In the genomic region with DNA sequence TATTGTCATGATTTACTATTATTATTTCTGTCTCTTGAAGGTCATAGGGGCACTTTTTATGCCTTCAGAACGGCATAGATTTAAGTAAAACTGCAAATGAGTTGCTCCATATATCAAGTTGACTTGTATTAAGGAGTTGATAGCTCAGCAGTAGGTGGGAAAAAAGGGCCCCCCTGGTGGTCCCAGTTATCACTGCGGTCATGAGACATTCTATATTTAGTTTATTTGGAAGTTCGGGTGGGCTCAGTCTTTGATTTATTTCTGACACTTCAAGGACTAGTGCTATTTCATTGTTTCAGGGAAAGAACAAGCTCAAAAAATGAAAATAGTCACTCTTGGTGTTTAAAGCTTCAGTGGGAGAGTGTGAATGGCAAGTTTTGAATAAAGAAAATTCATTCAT, we compare ENCODE assay signal across 1 cellular context.
TF ChIP-seq lines count a peak whose summit lies in the region.

No MANE protein-coding gene starts in this region.

TF ChIP-seq in GM23338, 12 proteins besides CTCF, POLR2A, EP300 and RAD21 (continued from another document):
- TF ChIP-seq CREB1 (CRISPR knock-in tag; IDR thresholded peaks at IDR 0.05; ENCODE audit: low read depth) (no peak), JUNB (IDR thresholded peaks at IDR 0.05; ENCODE audit: unreplicated experiment) (no peak)
TF ChIP-seq in GM23338: peak in this region for 0.
